Comparison of ENCODE assay signal across 1 cellular context in genomic region chr9:137095664-137096517, GRCh38.
TF ChIP-seq lines count a peak whose summit lies in the region.

No MANE protein-coding gene starts in this region.

TF ChIP-seq in GM23338, 12 proteins besides CTCF, POLR2A, EP300 and RAD21 (continued from another document):
- TF ChIP-seq NANOG (IDR thresholded peaks at IDR 0.05; ENCODE audit: borderline replicate concordance) (no peak), POLR2AphosphoS5 (IDR thresholded peaks at IDR 0.05; ENCODE audit: low read depth) (no peak), REST (IDR thresholded peaks at IDR 0.05; ENCODE audit: unreplicated experiment) (no peak), EZH2 (IDR thresholded peaks at IDR 0.05; ENCODE audit: low read depth, unreplicated experiment) (no peak), CREB1 (CRISPR knock-in tag; IDR thresholded peaks at IDR 0.05; ENCODE audit: low read depth) (no peak), STAT1 (IDR thresholded peaks at IDR 0.05; ENCODE audit: unreplicated experiment) (no peak)
